Comparison of ENCODE assay signal across 1 cellular context in the genomic region with DNA sequence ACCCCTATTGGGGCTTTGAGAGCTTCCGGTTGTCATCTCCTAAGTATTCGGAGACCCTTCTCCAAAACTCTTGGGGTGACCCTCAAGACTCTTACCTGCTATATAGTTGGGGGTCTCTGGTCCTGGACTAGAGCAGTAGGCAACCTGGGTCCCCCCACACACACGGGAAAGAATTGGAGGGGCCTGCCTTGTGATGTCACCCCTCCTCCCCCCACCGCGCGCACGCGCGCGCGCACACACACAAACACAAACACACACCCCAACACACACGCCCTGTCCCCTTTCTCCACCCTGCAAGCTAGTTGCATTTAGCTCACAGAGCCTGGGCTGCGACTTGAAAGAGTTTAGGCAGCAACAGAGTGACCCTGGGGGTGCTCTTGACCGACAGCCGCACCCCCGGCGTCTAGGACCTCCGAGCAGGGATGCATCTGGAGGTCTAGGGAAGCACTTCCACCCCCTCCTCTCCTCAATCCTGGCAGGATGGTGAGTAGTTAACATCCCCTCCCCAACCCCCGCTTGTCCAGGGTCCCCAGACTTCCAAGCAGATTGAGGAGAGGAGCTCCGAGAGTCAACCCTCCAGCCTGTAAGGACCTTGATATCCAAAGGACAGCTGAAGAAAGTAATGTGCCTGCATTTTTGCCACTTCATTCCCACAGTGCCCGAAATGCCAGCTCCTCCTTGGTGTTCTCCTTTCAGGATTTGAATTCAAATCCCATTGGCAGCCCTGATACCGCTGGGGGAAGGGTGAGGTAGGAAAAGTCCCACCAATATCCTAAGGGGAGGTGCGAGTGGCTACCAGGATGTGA.
TF ChIP-seq lines count a peak whose summit lies in the region.

No MANE protein-coding gene starts in this region.

TF ChIP-seq in K562, 482 proteins besides CTCF, POLR2A, EP300 and RAD21 (continued from another document and continues in another):
- TF ChIP-seq, protein P1, sequence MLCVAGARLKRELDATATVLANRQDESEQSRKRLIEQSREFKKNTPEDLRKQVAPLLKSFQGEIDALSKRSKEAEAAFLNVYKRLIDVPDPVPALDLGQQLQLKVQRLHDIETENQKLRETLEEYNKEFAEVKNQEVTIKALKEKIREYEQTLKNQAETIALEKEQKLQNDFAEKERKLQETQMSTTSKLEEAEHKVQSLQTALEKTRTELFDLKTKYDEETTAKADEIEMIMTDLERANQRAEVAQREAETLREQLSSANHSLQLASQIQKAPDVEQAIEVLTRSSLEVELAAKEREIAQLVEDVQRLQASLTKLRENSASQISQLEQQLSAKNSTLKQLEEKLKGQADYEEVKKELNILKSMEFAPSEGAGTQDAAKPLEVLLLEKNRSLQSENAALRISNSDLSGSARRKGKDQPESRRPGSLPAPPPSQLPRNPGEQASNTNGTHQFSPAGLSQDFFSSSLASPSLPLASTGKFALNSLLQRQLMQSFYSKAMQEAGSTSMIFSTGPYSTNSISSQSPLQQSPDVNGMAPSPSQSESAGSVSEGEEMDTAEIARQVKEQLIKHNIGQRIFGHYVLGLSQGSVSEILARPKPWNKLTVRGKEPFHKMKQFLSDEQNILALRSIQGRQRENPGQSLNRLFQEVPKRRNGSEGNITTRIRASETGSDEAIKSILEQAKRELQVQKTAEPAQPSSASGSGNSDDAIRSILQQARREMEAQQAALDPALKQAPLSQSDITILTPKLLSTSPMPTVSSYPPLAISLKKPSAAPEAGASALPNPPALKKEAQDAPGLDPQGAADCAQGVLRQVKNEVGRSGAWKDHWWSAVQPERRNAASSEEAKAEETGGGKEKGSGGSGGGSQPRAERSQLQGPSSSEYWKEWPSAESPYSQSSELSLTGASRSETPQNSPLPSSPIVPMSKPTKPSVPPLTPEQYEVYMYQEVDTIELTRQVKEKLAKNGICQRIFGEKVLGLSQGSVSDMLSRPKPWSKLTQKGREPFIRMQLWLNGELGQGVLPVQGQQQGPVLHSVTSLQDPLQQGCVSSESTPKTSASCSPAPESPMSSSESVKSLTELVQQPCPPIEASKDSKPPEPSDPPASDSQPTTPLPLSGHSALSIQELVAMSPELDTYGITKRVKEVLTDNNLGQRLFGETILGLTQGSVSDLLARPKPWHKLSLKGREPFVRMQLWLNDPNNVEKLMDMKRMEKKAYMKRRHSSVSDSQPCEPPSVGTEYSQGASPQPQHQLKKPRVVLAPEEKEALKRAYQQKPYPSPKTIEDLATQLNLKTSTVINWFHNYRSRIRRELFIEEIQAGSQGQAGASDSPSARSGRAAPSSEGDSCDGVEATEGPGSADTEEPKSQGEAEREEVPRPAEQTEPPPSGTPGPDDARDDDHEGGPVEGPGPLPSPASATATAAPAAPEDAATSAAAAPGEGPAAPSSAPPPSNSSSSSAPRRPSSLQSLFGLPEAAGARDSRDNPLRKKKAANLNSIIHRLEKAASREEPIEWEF (CRISPR knock-in tag; IDR thresholded peaks at IDR 0.05), result no peak
- TF ChIP-seq JUN (IDR thresholded peaks at IDR 0.05; ENCODE audit: borderline replicate concordance, low read depth, low read length) (peak; percentile 75; the same call in 1 of the 2 replicates), JUN (CRISPR knock-in tag; IDR thresholded peaks at IDR 0.05; ENCODE audit: borderline replicate concordance) (peak; percentile 89; the same call in 1 of the 2 replicates), ZNF57 (CRISPR knock-in tag; IDR thresholded peaks at IDR 0.05) (no peak), KDM4B (IDR thresholded peaks at IDR 0.05; ENCODE audit: borderline replicate concordance in 2 of 2, low read depth in 1 of 2) (no peak), ZNF75A (CRISPR knock-in tag; IDR thresholded peaks at IDR 0.05) (no peak), ZFP36 (IDR thresholded peaks at IDR 0.05; ENCODE audit: low read depth, low read length, partially characterized antibody) (no peak), CREM (IDR thresholded peaks at IDR 0.05; ENCODE audit: low read depth) (peak; percentile 76), ATF1 (CRISPR knock-in tag; IDR thresholded peaks at IDR 0.05) (no peak), ATF1 (tag; IDR thresholded peaks at IDR 0.05) (peak; percentile 93), SMAD3 (CRISPR knock-in tag; conservative IDR thresholded peaks at IDR 0.05) (no peak), CBX3 (IDR thresholded peaks at IDR 0.05; ENCODE audit: borderline replicate concordance in 1 of 2, low read length in 2 of 2) (no peak), MEIS2 (IDR thresholded peaks at IDR 0.05; ENCODE audit: partially characterized antibody) (peak; percentile 14), PHF8 (IDR thresholded peaks at IDR 0.05; ENCODE audit: borderline replicate concordance, low read length) (peak; percentile 23; the same call in 1 of the 2 replicates), TRIM28 (IDR thresholded peaks at IDR 0.05) (no peak), TFAM (CRISPR knock-in tag; conservative IDR thresholded peaks at IDR 0.05) (no peak), SRSF3 (IDR thresholded peaks at IDR 0.05; ENCODE audit: insufficient read depth, low read length) (no peak), ZNF12 (CRISPR knock-in tag; IDR thresholded peaks at IDR 0.05) (no peak), ZNF274 (IDR thresholded peaks at IDR 0.05; ENCODE audit: borderline replicate concordance, low read depth, low read length) (no peak), CEBPG (CRISPR knock-in tag; IDR thresholded peaks at IDR 0.05) (0 out of 2 replicates have a peak, but pooled peaks have one; percentile 15), CEBPG (tag; conservative IDR thresholded peaks at IDR 0.05 in 1 of 2, IDR thresholded peaks at IDR 0.05 in 1 of 2) (no peak), PURB (CRISPR knock-in tag; IDR thresholded peaks at IDR 0.05; ENCODE audit: low read depth) (no peak), DPF2 (IDR thresholded peaks at IDR 0.05) (no peak), HCFC1 (IDR thresholded peaks at IDR 0.05; ENCODE audit: low read depth, low read length) (no peak), STAT5A (IDR thresholded peaks at IDR 0.05; ENCODE audit: borderline replicate concordance, low read length) (no peak), SP1 (CRISPR knock-in tag; IDR thresholded peaks at IDR 0.05) (no peak), MAZ (CRISPR knock-in tag; conservative IDR thresholded peaks at IDR 0.05 in 1 of 2, IDR thresholded peaks at IDR 0.05 in 1 of 2) (peak in 1 of 2 experiments; percentile 43; a peak in 1 of 4 replicates), ETV5 (CRISPR knock-in tag; IDR thresholded peaks at IDR 0.05; ENCODE audit: low read depth) (no peak), ZNF408 (CRISPR knock-in tag; IDR thresholded peaks at IDR 0.05; ENCODE audit: low read depth) (no peak), MAFF (IDR thresholded peaks at IDR 0.05; ENCODE audit: low read length) (peak; percentile 28; the same call in 1 of the 2 replicates), HEY1 (CRISPR knock-in tag; IDR thresholded peaks at IDR 0.05; ENCODE audit: borderline replicate concordance) (no peak), ZBTB7A (IDR thresholded peaks at IDR 0.05; ENCODE audit: borderline replicate concordance, control insufficient read depth, low read depth, low read length) (peak; percentile 56; the same call in 1 of the 2 replicates), ZSCAN32 (CRISPR knock-in tag; IDR thresholded peaks at IDR 0.05) (no peak), KLF16 (IDR thresholded peaks at IDR 0.05) (no peak), SIN3A (IDR thresholded peaks at IDR 0.05; ENCODE audit: borderline replicate concordance in 2 of 2, control insufficient read depth in 1 of 2, low read depth in 2 of 2, low read length in 2 of 2) (no peak; a peak in 1 of 4 replicates)
- TF ChIP-seq, protein P2, sequence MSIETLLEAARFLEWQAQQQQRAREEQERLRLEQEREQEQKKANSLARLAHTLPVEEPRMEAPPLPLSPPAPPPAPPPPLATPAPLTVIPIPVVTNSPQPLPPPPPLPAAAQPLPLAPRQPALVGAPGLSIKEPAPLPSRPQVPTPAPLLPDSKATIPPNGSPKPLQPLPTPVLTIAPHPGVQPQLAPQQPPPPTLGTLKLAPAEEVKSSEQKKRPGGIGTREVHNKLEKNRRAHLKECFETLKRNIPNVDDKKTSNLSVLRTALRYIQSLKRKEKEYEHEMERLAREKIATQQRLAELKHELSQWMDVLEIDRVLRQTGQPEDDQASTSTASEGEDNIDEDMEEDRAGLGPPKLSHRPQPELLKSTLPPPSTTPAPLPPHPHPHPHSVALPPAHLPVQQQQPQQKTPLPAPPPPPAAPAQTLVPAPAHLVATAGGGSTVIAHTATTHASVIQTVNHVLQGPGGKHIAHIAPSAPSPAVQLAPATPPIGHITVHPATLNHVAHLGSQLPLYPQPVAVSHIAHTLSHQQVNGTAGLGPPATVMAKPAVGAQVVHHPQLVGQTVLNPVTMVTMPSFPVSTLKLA (conservative IDR thresholded peaks at IDR 0.05), result peak; percentile 82 to 84
- TF ChIP-seq, protein P3, sequence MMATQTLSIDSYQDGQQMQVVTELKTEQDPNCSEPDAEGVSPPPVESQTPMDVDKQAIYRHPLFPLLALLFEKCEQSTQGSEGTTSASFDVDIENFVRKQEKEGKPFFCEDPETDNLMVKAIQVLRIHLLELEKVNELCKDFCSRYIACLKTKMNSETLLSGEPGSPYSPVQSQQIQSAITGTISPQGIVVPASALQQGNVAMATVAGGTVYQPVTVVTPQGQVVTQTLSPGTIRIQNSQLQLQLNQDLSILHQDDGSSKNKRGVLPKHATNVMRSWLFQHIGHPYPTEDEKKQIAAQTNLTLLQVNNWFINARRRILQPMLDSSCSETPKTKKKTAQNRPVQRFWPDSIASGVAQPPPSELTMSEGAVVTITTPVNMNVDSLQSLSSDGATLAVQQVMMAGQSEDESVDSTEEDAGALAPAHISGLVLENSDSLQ (IDR thresholded peaks at IDR 0.05), result no peak
- TF ChIP-seq, protein P4, sequence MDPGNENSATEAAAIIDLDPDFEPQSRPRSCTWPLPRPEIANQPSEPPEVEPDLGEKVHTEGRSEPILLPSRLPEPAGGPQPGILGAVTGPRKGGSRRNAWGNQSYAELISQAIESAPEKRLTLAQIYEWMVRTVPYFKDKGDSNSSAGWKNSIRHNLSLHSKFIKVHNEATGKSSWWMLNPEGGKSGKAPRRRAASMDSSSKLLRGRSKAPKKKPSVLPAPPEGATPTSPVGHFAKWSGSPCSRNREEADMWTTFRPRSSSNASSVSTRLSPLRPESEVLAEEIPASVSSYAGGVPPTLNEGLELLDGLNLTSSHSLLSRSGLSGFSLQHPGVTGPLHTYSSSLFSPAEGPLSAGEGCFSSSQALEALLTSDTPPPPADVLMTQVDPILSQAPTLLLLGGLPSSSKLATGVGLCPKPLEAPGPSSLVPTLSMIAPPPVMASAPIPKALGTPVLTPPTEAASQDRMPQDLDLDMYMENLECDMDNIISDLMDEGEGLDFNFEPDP (CRISPR knock-in tag; IDR thresholded peaks at IDR 0.05), result no peak
- TF ChIP-seq, protein P5, sequence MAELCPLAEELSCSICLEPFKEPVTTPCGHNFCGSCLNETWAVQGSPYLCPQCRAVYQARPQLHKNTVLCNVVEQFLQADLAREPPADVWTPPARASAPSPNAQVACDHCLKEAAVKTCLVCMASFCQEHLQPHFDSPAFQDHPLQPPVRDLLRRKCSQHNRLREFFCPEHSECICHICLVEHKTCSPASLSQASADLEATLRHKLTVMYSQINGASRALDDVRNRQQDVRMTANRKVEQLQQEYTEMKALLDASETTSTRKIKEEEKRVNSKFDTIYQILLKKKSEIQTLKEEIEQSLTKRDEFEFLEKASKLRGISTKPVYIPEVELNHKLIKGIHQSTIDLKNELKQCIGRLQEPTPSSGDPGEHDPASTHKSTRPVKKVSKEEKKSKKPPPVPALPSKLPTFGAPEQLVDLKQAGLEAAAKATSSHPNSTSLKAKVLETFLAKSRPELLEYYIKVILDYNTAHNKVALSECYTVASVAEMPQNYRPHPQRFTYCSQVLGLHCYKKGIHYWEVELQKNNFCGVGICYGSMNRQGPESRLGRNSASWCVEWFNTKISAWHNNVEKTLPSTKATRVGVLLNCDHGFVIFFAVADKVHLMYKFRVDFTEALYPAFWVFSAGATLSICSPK (IDR thresholded peaks at IDR 0.05; ENCODE audit: borderline replicate concordance), result no peak
- TF ChIP-seq, protein P6, sequence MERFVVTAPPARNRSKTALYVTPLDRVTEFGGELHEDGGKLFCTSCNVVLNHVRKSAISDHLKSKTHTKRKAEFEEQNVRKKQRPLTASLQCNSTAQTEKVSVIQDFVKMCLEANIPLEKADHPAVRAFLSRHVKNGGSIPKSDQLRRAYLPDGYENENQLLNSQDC (CRISPR knock-in tag; IDR thresholded peaks at IDR 0.05), result no peak
- TF ChIP-seq, protein P7, sequence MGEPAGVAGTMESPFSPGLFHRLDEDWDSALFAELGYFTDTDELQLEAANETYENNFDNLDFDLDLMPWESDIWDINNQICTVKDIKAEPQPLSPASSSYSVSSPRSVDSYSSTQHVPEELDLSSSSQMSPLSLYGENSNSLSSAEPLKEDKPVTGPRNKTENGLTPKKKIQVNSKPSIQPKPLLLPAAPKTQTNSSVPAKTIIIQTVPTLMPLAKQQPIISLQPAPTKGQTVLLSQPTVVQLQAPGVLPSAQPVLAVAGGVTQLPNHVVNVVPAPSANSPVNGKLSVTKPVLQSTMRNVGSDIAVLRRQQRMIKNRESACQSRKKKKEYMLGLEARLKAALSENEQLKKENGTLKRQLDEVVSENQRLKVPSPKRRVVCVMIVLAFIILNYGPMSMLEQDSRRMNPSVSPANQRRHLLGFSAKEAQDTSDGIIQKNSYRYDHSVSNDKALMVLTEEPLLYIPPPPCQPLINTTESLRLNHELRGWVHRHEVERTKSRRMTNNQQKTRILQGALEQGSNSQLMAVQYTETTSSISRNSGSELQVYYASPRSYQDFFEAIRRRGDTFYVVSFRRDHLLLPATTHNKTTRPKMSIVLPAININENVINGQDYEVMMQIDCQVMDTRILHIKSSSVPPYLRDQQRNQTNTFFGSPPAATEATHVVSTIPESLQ (CRISPR knock-in tag; IDR thresholded peaks at IDR 0.05), result no peak
- TF ChIP-seq, protein P8, sequence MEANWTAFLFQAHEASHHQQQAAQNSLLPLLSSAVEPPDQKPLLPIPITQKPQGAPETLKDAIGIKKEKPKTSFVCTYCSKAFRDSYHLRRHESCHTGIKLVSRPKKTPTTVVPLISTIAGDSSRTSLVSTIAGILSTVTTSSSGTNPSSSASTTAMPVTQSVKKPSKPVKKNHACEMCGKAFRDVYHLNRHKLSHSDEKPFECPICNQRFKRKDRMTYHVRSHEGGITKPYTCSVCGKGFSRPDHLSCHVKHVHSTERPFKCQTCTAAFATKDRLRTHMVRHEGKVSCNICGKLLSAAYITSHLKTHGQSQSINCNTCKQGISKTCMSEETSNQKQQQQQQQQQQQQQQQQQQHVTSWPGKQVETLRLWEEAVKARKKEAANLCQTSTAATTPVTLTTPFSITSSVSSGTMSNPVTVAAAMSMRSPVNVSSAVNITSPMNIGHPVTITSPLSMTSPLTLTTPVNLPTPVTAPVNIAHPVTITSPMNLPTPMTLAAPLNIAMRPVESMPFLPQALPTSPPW (CRISPR knock-in tag; IDR thresholded peaks at IDR 0.05), result peak; percentile 82
- TF ChIP-seq, protein P9, sequence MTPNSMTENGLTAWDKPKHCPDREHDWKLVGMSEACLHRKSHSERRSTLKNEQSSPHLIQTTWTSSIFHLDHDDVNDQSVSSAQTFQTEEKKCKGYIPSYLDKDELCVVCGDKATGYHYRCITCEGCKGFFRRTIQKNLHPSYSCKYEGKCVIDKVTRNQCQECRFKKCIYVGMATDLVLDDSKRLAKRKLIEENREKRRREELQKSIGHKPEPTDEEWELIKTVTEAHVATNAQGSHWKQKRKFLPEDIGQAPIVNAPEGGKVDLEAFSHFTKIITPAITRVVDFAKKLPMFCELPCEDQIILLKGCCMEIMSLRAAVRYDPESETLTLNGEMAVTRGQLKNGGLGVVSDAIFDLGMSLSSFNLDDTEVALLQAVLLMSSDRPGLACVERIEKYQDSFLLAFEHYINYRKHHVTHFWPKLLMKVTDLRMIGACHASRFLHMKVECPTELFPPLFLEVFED (CRISPR knock-in tag; conservative IDR thresholded peaks at IDR 0.05), result no peak; the same call in 1 of the 2 replicates
